In genomic region chr19:34317311-34317927, GRCh38 we compare ENCODE assay signal across 10 cellular contexts. TPM values are rescaled to one million over a fixed set of nuclear protein-coding genes. Genes with fewer than 3 reads are reported as not detected.
A peak's percentile ranks its signal among the peaks of the same experiment; 100 is the strongest.
DNase-seq lines count a peak whose midpoint lies in the region; ATAC-seq and TF ChIP-seq lines count a peak whose summit lies in the region.
"Had no signal": no experiment of that assay in that cellular context is flagged by ENCODE, and none has a peak within 500 bp of the region (broad histone marks: within the 10 kb centered on the region; RNA-seq: fewer than 3 reads in every experiment).

No MANE protein-coding gene starts in this region.

- ATAC-seq in gastroesophageal sphincter (no peak), HG03342 (IDR thresholded peaks at IDR 0.05; ENCODE audit: unreplicated experiment) (no peak), HG03196 (IDR thresholded peaks at IDR 0.05; ENCODE audit: unreplicated experiment) (no peak)

- no peak for TF ChIP-seq EP300 in gastroesophageal sphincter (IDR thresholded peaks at IDR 0.05)

- H3K27me3 ChIP-seq in gastroesophageal sphincter (no peaks in the 10 kb centered on the region), skeletal muscle satellite cell (ENCODE audit: control insufficient read depth, insufficient read depth, low read length) (no peaks in the 10 kb centered on the region)

- peak overlapping the region in 3 of 4 donors; percentile 19 to 60 (median 51) for H3K27ac ChIP-seq in gastroesophageal sphincter

- H3K9ac ChIP-seq in skeletal muscle satellite cell (ENCODE audit: low read depth, low read length), result no peak overlapping the region

- H3K9me3 ChIP-seq in gastroesophageal sphincter (no peaks in the 10 kb centered on the region), skeletal muscle satellite cell (replicated peaks; ENCODE audit: low read length) (no peaks in the 10 kb centered on the region)
- H3K9me3 ChIP-seq: thoracic aorta had no signal

- H3K4me1 ChIP-seq in gastroesophageal sphincter (peaks cover 0 to 19% (median 0%) of the 10 kb centered on the region in 3 donors), skeletal muscle satellite cell (ENCODE audit: control insufficient read depth, insufficient read depth, low read length) (peaks cover 63% of the 10 kb centered on the region)

- peak; percentile 11 for DNase-seq in NCI-H146 (lab: John Stamatoyannopoulos, UW)
- no peak for DNase-seq in NCI-H146 treated with DMSO at 0.1 percent for 48 hours (lab: John Stamatoyannopoulos, UW; ENCODE audit: unreplicated experiment)
- peak; percentile 46 for DNase-seq in T-helper 22 cell (ENCODE audit: low read depth)
- DNase-seq in pons (ENCODE audit: low spot score), result no peak
- DNase-seq: NCI-H1092 treated with DMSO at 0.1 percent for 48 hours had no signal

- H3K36me3 ChIP-seq in gastroesophageal sphincter (peaks cover 0 to 24% of the 10 kb centered on the region in 2 donors), skeletal muscle satellite cell (ENCODE audit: insufficient read depth, low read length) (peaks cover 7% of the 10 kb centered on the region)

- TF ChIP-seq CTCF in gastroesophageal sphincter (IDR thresholded peaks at IDR 0.05), result no peak

- WGBS in gastroesophageal sphincter (ENCODE audit: low coverage in 1 of 2), 2 donors, result 14 to 45% methylated on average over 1 to 2 of the region's 6 CpGs

- H3K4me3 ChIP-seq in gastroesophageal sphincter (no peak overlapping the region), skeletal muscle satellite cell (ENCODE audit: low read length) (no peak overlapping the region)
- H3K4me3 ChIP-seq: thoracic aorta had no signal

- peak overlapping the region; percentile 31 for H3K4me2 ChIP-seq in skeletal muscle satellite cell (ENCODE audit: low read length)

- TF ChIP-seq POLR2A in gastroesophageal sphincter (IDR thresholded peaks at IDR 0.05), result no peak

RNA-seq across cellular contexts. Expression of gene GPI, which starts 47.6 kb away (rescaled TPM):
- 100 to 1,000 TPM in 3 of 4 donors, 10 to 100 TPM in 1; 86.6 to 324 (median 222) TPM for total RNA-seq in gastroesophageal sphincter
- total RNA-seq in skeletal muscle satellite cell (2012; rRNA removed), result 249 and 305 TPM in 2 replicates

Comparison
In these comparisons a context has a peak if more than half of its experiments do, and no peak if none do; other contexts are left out.
1. DNase-seq: peak in NCI-H146 (single experiment) and T-helper 22 cell (single experiment); none in NCI-H146 treated with DMSO at 0.1 percent for 48 hours (single experiment) and pons (single experiment).